In genomic region chr15:96340348-96340610, GRCh38 we compare ENCODE assay signal across 9 cellular contexts. TPM values are rescaled to one million over a fixed set of nuclear protein-coding genes. Genes with fewer than 3 reads are reported as not detected.
A peak's percentile ranks its signal among the peaks of the same experiment; 100 is the strongest.
DNase-seq lines count a peak whose midpoint lies in the region; TF ChIP-seq lines count a peak whose summit lies in the region.
"Had no signal": no experiment of that assay in that cellular context is flagged by ENCODE, and none has a peak within 500 bp of the region (broad histone marks: within the 10 kb centered on the region; RNA-seq: fewer than 3 reads in every experiment).

No MANE protein-coding gene starts in this region.

- H3K4me3 ChIP-seq in foreskin fibroblast (ENCODE audit: low read depth in 1 of 2, low read length in 2 of 2) (peak overlapping the region; percentile 80 to 100), rectal smooth muscle tissue (ENCODE audit: low read length) (peak overlapping the region; percentile 73)

- TF ChIP-seq CTCF in VCaP (conservative IDR thresholded peaks at IDR 0.05) (no peak), foreskin fibroblast (IDR thresholded peaks at IDR 0.05; ENCODE audit: low read depth, low read length) (no peak)

- H3K9ac ChIP-seq in rectal smooth muscle tissue (ENCODE audit: low read length): peak overlapping the region; percentile 58

- H3K27me3 ChIP-seq in rectal smooth muscle tissue (ENCODE audit: control insufficient read depth, insufficient read depth, low read length): no peaks in the 10 kb centered on the region

- peak overlapping the region; percentile 100 for H3K27ac ChIP-seq in VCaP
- peak overlapping the region; percentile 85 for H3K27ac ChIP-seq in rectal smooth muscle tissue (ENCODE audit: low read depth, low read length)

- in situ Hi-C loops in Caki2 (cut with HindIII; ENCODE audit: low pct_unique_long_range_greater_than_20kb, low sequenced_read_pairs): loop anchor here (25.0 kb wide), 1 partner anchor 897 kb away; no protein-coding TSS in a partner anchor

- H3K36me3 ChIP-seq in rectal smooth muscle tissue (ENCODE audit: control insufficient read depth, insufficient read depth, low read length): peaks cover 10% of the 10 kb centered on the region

- peak; percentile 41 for DNase-seq in Caki2 (ENCODE audit: low read depth)
- no peak for DNase-seq in foreskin fibroblast
- no peak for DNase-seq in NCI-H2171 (lab: John Stamatoyannopoulos, UW)
- DNase-seq in stimulated activated CD4-positive, alpha-beta T cell treated with anti-CD3 and anti-CD28 coated beads, Interleukin-15, amount 100 ng/mL, for 24 hours: no peak
- DNase-seq in NCI-H1436 (lab: John Stamatoyannopoulos, UW): no peak
- no peak for DNase-seq in hippocampal formation (lab: John Stamatoyannopoulos, UW)
- DNase-seq: MV-4-11 had no signal

- peaks cover 5% of the 10 kb centered on the region for H3K4me1 ChIP-seq in rectal smooth muscle tissue (ENCODE audit: control insufficient read depth, insufficient read depth, low read length)

RNA-seq across cellular contexts. Expression of gene NR2F2, which starts 9.8 kb away (rescaled TPM):
- 7.0 and 16.0 TPM in 2 replicates for total RNA-seq in Caki2 (2014; rRNA removed; shearing (Covaris generic); ENCODE audit: low replicate concordance)
